ENCODE assay signal across 34 cellular contexts in genomic region chr20:7174554-7174953, GRCh38.
"Had no signal": no experiment of that assay in that cellular context is flagged by ENCODE, and none has a peak within 500 bp of the region (broad histone marks: within the 10 kb centered on the region; RNA-seq: fewer than 3 reads in every experiment).

No MANE protein-coding gene starts in this region.

- DNase-seq: activated B cell treated with CpG ODN at 0.5 μM for 24 hours; activated CD4-positive, alpha-beta memory T cell treated with anti-CD3 and anti-CD28 coated beads for 36 hours; activated CD4-positive, alpha-beta T cell treated with anti-CD3 and anti-CD28 coated beads for 4 hours; activated CD4-positive, alpha-beta T cell treated with anti-CD3 and anti-CD28 coated beads, Interleukin-2, amount 10 ng/mL, durations not matched to agents 24 days and 14 days; activated CD4-positive, alpha-beta T cell treated with anti-CD3 and anti-CD28 coated beads, Interleukin-2, amount 50 U/mL, for 1 hour; activated CD4-positive, alpha-beta T cell treated with anti-CD3 and anti-CD28 coated beads, Interleukin-2, amount 50 U/mL, for 4 hours; activated CD4-positive, CD25-positive, alpha-beta regulatory T cell treated with anti-CD3 and anti-CD28 coated beads, Interleukin-2, amount 50 U/mL, for 72 hours; activated CD8-positive, alpha-beta memory T cell treated with anti-CD3 and anti-CD28 coated beads for 24 hours; activated CD8-positive, alpha-beta memory T cell treated with anti-CD3 and anti-CD28 coated beads, Interleukin-2, amount 10 ng/mL, durations not matched to agents 7 days and 5 days; activated CD8-positive, alpha-beta memory T cell treated with anti-CD3 and anti-CD28 coated beads, Interleukin-2, amount 50 U/mL, for 48 hours; activated CD8-positive, alpha-beta T cell treated with anti-CD3 and anti-CD28 coated beads, Interleukin-2, amount 10 ng/mL, durations not matched to agents 7 days and 5 days; activated effector memory CD4-positive, alpha-beta T cell treated with Interleukin-2 at 50 U/mL for 16 hours; activated gamma-delta T cell; activated naive CD4-positive, alpha-beta T cell treated with anti-CD3 and anti-CD28 coated beads, Interleukin-2, amount 10 ng/mL, durations not matched to agents 7 days and 5 days; activated naive CD4-positive, alpha-beta T cell treated with Interleukin-2 at 50 U/mL for 16 hours; activated naive CD8-positive, alpha-beta T cell treated with anti-CD3 and anti-CD28 coated beads, Interleukin-2, amount 10 ng/mL, durations not matched to agents 7 days and 5 days; activated naive CD8-positive, alpha-beta T cell treated with anti-CD3 and anti-CD28 coated beads, Interleukin-2, amount 50 U/mL, for 24 hours; activated T-cell treated with anti-CD3 and anti-CD28 coated beads, Interleukin-2, amount 50 U/mL, for 24 hours; activated T-cell treated with anti-CD3 and anti-CD28 coated beads, Interleukin-2, amount 50 U/mL, for 48 hours; amygdala; anterior cingulate cortex; central memory CD4-positive, alpha-beta T cell; T-helper 1 cell; T-helper 2 cell; T-helper 9 cell had no signal

- H3K4me3 Mint-ChIP-seq: activated B cell treated with CpG ODN at 0.5 μM for 24 hours; activated CD4-positive, alpha-beta memory T cell treated with anti-CD3 and anti-CD28 coated beads for 36 hours; activated CD4-positive, alpha-beta T cell treated with anti-CD3 and anti-CD28 coated beads, Interleukin-2, amount 10 ng/mL, durations not matched to agents 24 days and 14 days; activated CD8-positive, alpha-beta memory T cell treated with anti-CD3 and anti-CD28 coated beads, Interleukin-2, amount 10 ng/mL, durations not matched to agents 7 days and 5 days; activated CD8-positive, alpha-beta T cell treated with anti-CD3 and anti-CD28 coated beads, Interleukin-2, amount 10 ng/mL, durations not matched to agents 7 days and 5 days; activated naive CD4-positive, alpha-beta T cell treated with anti-CD3 and anti-CD28 coated beads, Interleukin-2, amount 10 ng/mL, durations not matched to agents 7 days and 5 days; activated naive CD4-positive, alpha-beta T cell treated with anti-CD3 and anti-CD28 coated beads, Interleukin-2, amount 50 U/mL, for 24 hours; activated naive CD8-positive, alpha-beta T cell; activated naive CD8-positive, alpha-beta T cell treated with anti-CD3 and anti-CD28 coated beads, Interleukin-2, amount 10 ng/mL, durations not matched to agents 7 days and 5 days; activated naive CD8-positive, alpha-beta T cell treated with anti-CD3 and anti-CD28 coated beads, Interleukin-2, amount 50 U/mL, for 24 hours; activated T-cell treated with anti-CD3 and anti-CD28 coated beads, Interleukin-2, amount 50 U/mL, for 24 hours; brain; T-helper 1 cell treated with Interleukin-12 subunit alpha and Interleukin-12 subunit beta and Interleukin-4 antibody, amounts not matched to agents 30 μg/mL and 1 μg/mL, for 36 hours; T-helper 2 cell treated with Interferon-gamma antibody and Interleukin-4, amounts not matched to agents 5 μg/mL and 100 μg/mL, for 36 hours had no signal

- H3K27ac Mint-ChIP-seq: activated B cell treated with CpG ODN at 0.5 μM for 24 hours; activated CD4-positive, alpha-beta memory T cell treated with anti-CD3 and anti-CD28 coated beads for 36 hours; activated CD4-positive, alpha-beta T cell treated with anti-CD3 and anti-CD28 coated beads, Interleukin-2, amount 10 ng/mL, durations not matched to agents 24 days and 14 days; activated CD8-positive, alpha-beta memory T cell treated with anti-CD3 and anti-CD28 coated beads, Interleukin-2, amount 10 ng/mL, durations not matched to agents 7 days and 5 days; activated CD8-positive, alpha-beta T cell treated with anti-CD3 and anti-CD28 coated beads, Interleukin-2, amount 10 ng/mL, durations not matched to agents 7 days and 5 days; activated naive CD4-positive, alpha-beta T cell treated with anti-CD3 and anti-CD28 coated beads, Interleukin-2, amount 10 ng/mL, durations not matched to agents 7 days and 5 days; activated naive CD4-positive, alpha-beta T cell treated with anti-CD3 and anti-CD28 coated beads, Interleukin-2, amount 50 U/mL, for 24 hours; activated naive CD8-positive, alpha-beta T cell; activated naive CD8-positive, alpha-beta T cell treated with anti-CD3 and anti-CD28 coated beads, Interleukin-2, amount 10 ng/mL, durations not matched to agents 7 days and 5 days; activated naive CD8-positive, alpha-beta T cell treated with anti-CD3 and anti-CD28 coated beads, Interleukin-2, amount 50 U/mL, for 24 hours; activated T-cell treated with anti-CD3 and anti-CD28 coated beads, Interleukin-2, amount 50 U/mL, for 24 hours; activated T-helper 2 cell treated with anti-CD3 and anti-CD28 coated beads, Interferon-gamma antibody, Interleukin-2, Interleukin-4, amounts not matched to agents 10 μg/mL and 5 μg/mL and 100 μg/mL, durations not matched to agents 14 hours and 24 hours and 36 hours; brain; T-helper 1 cell treated with Interleukin-12 subunit alpha and Interleukin-12 subunit beta and Interleukin-4 antibody, amounts not matched to agents 30 μg/mL and 1 μg/mL, for 36 hours; T-helper 2 cell treated with Interferon-gamma antibody and Interleukin-4, amounts not matched to agents 5 μg/mL and 100 μg/mL, for 36 hours had no signal

- H3K36me3 ChIP-seq: ascending aorta, cardiac muscle cell had no signal

- H3K27me3 ChIP-seq: ascending aorta, cardiac muscle cell had no signal

- H3K27ac ChIP-seq: ascending aorta, cardiac muscle cell, VCaP had no signal

- H3K9me3 ChIP-seq: ascending aorta had no signal

- ATAC-seq: activated CD8-positive, alpha-beta memory T cell treated with anti-CD3 and anti-CD28 coated beads, Interleukin-2, amount 10 ng/mL, durations not matched to agents 7 days and 5 days; activated CD8-positive, alpha-beta T cell treated with anti-CD3 and anti-CD28 coated beads, Interleukin-2, amount 10 ng/mL, durations not matched to agents 7 days and 5 days; activated naive CD8-positive, alpha-beta T cell treated with anti-CD3 and anti-CD28 coated beads, Interleukin-2, amount 50 U/mL, for 24 hours had no signal

- H3K4me1 ChIP-seq: ascending aorta had no signal

- H3K4me1 Mint-ChIP-seq: activated B cell treated with CpG ODN at 0.5 μM for 24 hours; activated CD4-positive, alpha-beta T cell treated with anti-CD3 and anti-CD28 coated beads, Interleukin-2, amount 10 ng/mL, durations not matched to agents 24 days and 14 days; activated CD8-positive, alpha-beta memory T cell treated with anti-CD3 and anti-CD28 coated beads, Interleukin-2, amount 10 ng/mL, durations not matched to agents 7 days and 5 days; activated naive CD4-positive, alpha-beta T cell treated with anti-CD3 and anti-CD28 coated beads, Interleukin-2, amount 10 ng/mL, durations not matched to agents 7 days and 5 days; activated naive CD4-positive, alpha-beta T cell treated with anti-CD3 and anti-CD28 coated beads, Interleukin-2, amount 50 U/mL, for 24 hours; activated naive CD8-positive, alpha-beta T cell treated with anti-CD3 and anti-CD28 coated beads, Interleukin-2, amount 10 ng/mL, durations not matched to agents 7 days and 5 days; activated naive CD8-positive, alpha-beta T cell treated with anti-CD3 and anti-CD28 coated beads, Interleukin-2, amount 50 U/mL, for 24 hours; brain had no signal

- H3K36me3 Mint-ChIP-seq: activated CD4-positive, alpha-beta memory T cell treated with anti-CD3 and anti-CD28 coated beads for 36 hours; activated CD8-positive, alpha-beta memory T cell treated with anti-CD3 and anti-CD28 coated beads, Interleukin-2, amount 10 ng/mL, durations not matched to agents 7 days and 5 days; activated naive CD4-positive, alpha-beta T cell treated with anti-CD3 and anti-CD28 coated beads, Interleukin-2, amount 10 ng/mL, durations not matched to agents 7 days and 5 days; activated naive CD4-positive, alpha-beta T cell treated with anti-CD3 and anti-CD28 coated beads, Interleukin-2, amount 50 U/mL, for 24 hours; activated naive CD8-positive, alpha-beta T cell; activated naive CD8-positive, alpha-beta T cell treated with anti-CD3 and anti-CD28 coated beads, Interleukin-2, amount 10 ng/mL, durations not matched to agents 7 days and 5 days; brain had no signal

- H3K9me3 Mint-ChIP-seq: activated naive CD4-positive, alpha-beta T cell treated with anti-CD3 and anti-CD28 coated beads, Interleukin-2, amount 50 U/mL, for 24 hours had no signal

- H3K27me3 Mint-ChIP-seq: activated B cell treated with CpG ODN at 0.5 μM for 24 hours; activated CD4-positive, alpha-beta memory T cell treated with anti-CD3 and anti-CD28 coated beads for 36 hours; activated CD4-positive, alpha-beta T cell treated with anti-CD3 and anti-CD28 coated beads, Interleukin-2, amount 10 ng/mL, durations not matched to agents 24 days and 14 days; activated CD8-positive, alpha-beta memory T cell treated with anti-CD3 and anti-CD28 coated beads, Interleukin-2, amount 10 ng/mL, durations not matched to agents 7 days and 5 days; activated naive CD4-positive, alpha-beta T cell treated with anti-CD3 and anti-CD28 coated beads, Interleukin-2, amount 10 ng/mL, durations not matched to agents 7 days and 5 days; activated naive CD4-positive, alpha-beta T cell treated with anti-CD3 and anti-CD28 coated beads, Interleukin-2, amount 50 U/mL, for 24 hours; activated naive CD8-positive, alpha-beta T cell; activated naive CD8-positive, alpha-beta T cell treated with anti-CD3 and anti-CD28 coated beads, Interleukin-2, amount 10 ng/mL, durations not matched to agents 7 days and 5 days; activated naive CD8-positive, alpha-beta T cell treated with anti-CD3 and anti-CD28 coated beads, Interleukin-2, amount 50 U/mL, for 24 hours; activated T-cell treated with anti-CD3 and anti-CD28 coated beads, Interleukin-2, amount 50 U/mL, for 24 hours had no signal

- H3K4me3 ChIP-seq: ascending aorta, cardiac muscle cell had no signal
